Comparison of ENCODE assay signal across 9 cellular contexts in genomic region chr19:33175886-33176669, GRCh38. TPM values are rescaled to one million over a fixed set of nuclear protein-coding genes. Genes with fewer than 3 reads are reported as not detected.
DNase-seq lines count a peak whose midpoint lies in the region; TF ChIP-seq lines count a peak whose summit lies in the region.
"Had no signal": no experiment of that assay in that cellular context is flagged by ENCODE, and none has a peak within 500 bp of the region (broad histone marks: within the 10 kb centered on the region; RNA-seq: fewer than 3 reads in every experiment).

No MANE protein-coding gene starts in this region.

- peak; percentile 48 for TF ChIP-seq CTCF in HFFc6 (IDR thresholded peaks at IDR 0.05)

- no peaks in the 10 kb centered on the region for H3K9me3 Mint-ChIP-seq in HFFc6

- H3K27ac ChIP-seq in SJSA1 (peak overlapping the region; percentile 78), substantia nigra (ENCODE audit: low read depth, low read length, poor library complexity, severe bottlenecking) (peak overlapping the region; percentile 91)

- peaks cover 4% of the 10 kb centered on the region for H3K27me3 Mint-ChIP-seq in HFFc6 (ENCODE audit: insufficient read depth)

- peaks cover 5% of the 10 kb centered on the region for H3K36me3 ChIP-seq in SJSA1

- no peaks in the 10 kb centered on the region for H3K9me3 ChIP-seq in SJSA1 (replicated peaks)

- DNase-seq in COR-L47 (lab: John Stamatoyannopoulos, UW) = peak; percentile 20
- DNase-seq in HFFc6 = peak; percentile 13
- no peak for DNase-seq in SJSA1 (ENCODE audit: low read depth in 1 of 2, low spot score in 2 of 2)
- peak; percentile 50 for DNase-seq in cerebellar cortex (ENCODE audit: low spot score)
- peak; percentile 66 for DNase-seq in left kidney (ENCODE audit: low read depth, low spot score)
- peak in 10 of 49 donors; percentile 42 to 75 (median 63) for DNase-seq in substantia nigra (lab: John Stamatoyannopoulos, UW)
- DNase-seq in COLO829 (ENCODE audit: low spot score) = no peak
- no peak for DNase-seq in amniotic stem cell (lab: John Stamatoyannopoulos, UW)

- H3K27me3 ChIP-seq in SJSA1 (replicated peaks) = no peaks in the 10 kb centered on the region

- peak overlapping the region; percentile 82 for H3K27ac Mint-ChIP-seq in HFFc6

- H3K4me3 ChIP-seq in SJSA1 = peak overlapping the region; percentile 74

- H3K4me1 ChIP-seq in SJSA1 (replicated peaks) = peaks cover 30% of the 10 kb centered on the region

- no peaks in the 10 kb centered on the region for H3K36me3 Mint-ChIP-seq in HFFc6 (ENCODE audit: low read depth)

- H3K4me3 Mint-ChIP-seq in HFFc6 = peak overlapping the region; percentile 98

- peaks cover 41% of the 10 kb centered on the region for H3K4me1 Mint-ChIP-seq in HFFc6 (ENCODE audit: low read depth)

RNA-seq across cellular contexts. Expression of gene LRP3, which starts 18.1 kb away (rescaled TPM):
- total RNA-seq in HFFc6 (2021; fragmentation: NEBNext Ultra II Directional; extraction: Animal tissue kit (Norgen Biotek cat#: 25700)) = 10 to 100 TPM in 2 of 6 experiments, 1 to 10 TPM in 4; 1.9 to 17.7 (median 2.4) TPM
- 2.1 and 2.9 TPM in 2 replicates for total RNA-seq in SJSA1 (2014; rRNA removed; shearing (Covaris generic))

RNA-seq across cellular contexts. Expression of gene WDR88, which starts 44.2 kb away (rescaled TPM):
- not detected for total RNA-seq in HFFc6 (2021; fragmentation: NEBNext Ultra II Directional; extraction: Animal tissue kit (Norgen Biotek cat#: 25700))
- total RNA-seq in SJSA1 (2014; rRNA removed; shearing (Covaris generic)) = not detected in 2 replicates
- total RNA-seq: T-helper 2 cell treated with Interferon-gamma antibody and Interleukin-4, amounts not matched to agents 100 ng/mL and 5 ng/mL, for 36 hours had no signal

RNA-seq across cellular contexts. Expression of gene SLC7A10, which starts 49.6 kb away (rescaled TPM):
- not detected for total RNA-seq in HFFc6 (2021; fragmentation: NEBNext Ultra II Directional; extraction: Animal tissue kit (Norgen Biotek cat#: 25700))
- total RNA-seq in SJSA1 (2014; rRNA removed; shearing (Covaris generic)) = not detected in 2 replicates
- total RNA-seq: T-helper 2 cell treated with Interferon-gamma antibody and Interleukin-4, amounts not matched to agents 100 ng/mL and 5 ng/mL, for 36 hours had no signal

Comparison
In these comparisons a context has a peak if more than half of its experiments do, and no peak if none do; other contexts are left out.
1. DNase-seq: peak in COR-L47 (single experiment), HFFc6 (single experiment), cerebellar cortex (single experiment) and left kidney (single experiment); none in SJSA1 (0 of 2), COLO829 (single experiment) and amniotic stem cell (single experiment).